In genomic region chr7:4959356-4959755, GRCh38 we compare ENCODE assay signal across 27 cellular contexts. TPM values are rescaled to one million over a fixed set of nuclear protein-coding genes. Genes with fewer than 3 reads are reported as not detected.
A peak's percentile ranks its signal among the peaks of the same experiment; 100 is the strongest.
DNase-seq lines count a peak whose midpoint lies in the region; ATAC-seq and TF ChIP-seq lines count a peak whose summit lies in the region.
"Had no signal": no experiment of that assay in that cellular context is flagged by ENCODE, and none has a peak within 500 bp of the region (broad histone marks: within the 10 kb centered on the region; RNA-seq: fewer than 3 reads in every experiment).

No MANE protein-coding gene starts in this region.

- H3K27me3 Mint-ChIP-seq in CD8-positive, alpha-beta memory T cell: peaks cover 41 to 45% of the 10 kb centered on the region in 2 donors
- H3K27me3 Mint-ChIP-seq in CD4-positive, alpha-beta T cell: peaks cover 55% of the 10 kb centered on the region

- H3K36me3 Mint-ChIP-seq in CD8-positive, alpha-beta memory T cell: no peaks in the 10 kb centered on the region
- H3K36me3 Mint-ChIP-seq in CD4-positive, alpha-beta T cell (ENCODE audit: low read depth): no peaks in the 10 kb centered on the region
- H3K36me3 Mint-ChIP-seq: stimulated activated effector memory CD8-positive, alpha-beta T cell treated with anti-CD3 and anti-CD28 coated beads, Interleukin-12 subunit alpha, Interleukin-12 subunit beta, amount 100 ng/mL, for 72 hours had no signal

- H3K9me3 ChIP-seq in WERI-Rb-1 (ENCODE audit: severe bottlenecking): peaks cover 5% of the 10 kb centered on the region
- no peaks in the 10 kb centered on the region for H3K9me3 ChIP-seq in mesodermal cell (ENCODE audit: control insufficient read depth, low read length)
- no peaks in the 10 kb centered on the region for H3K9me3 ChIP-seq in thoracic aorta
- H3K9me3 ChIP-seq in CD8-positive, alpha-beta memory T cell (ENCODE audit: low read length): no peaks in the 10 kb centered on the region
- H3K9me3 ChIP-seq in CD4-positive, alpha-beta T cell (ENCODE audit: control insufficient read depth, low read length): no peaks in the 10 kb centered on the region

- DNase-seq in NCI-H1417 (lab: John Stamatoyannopoulos, UW) (peak in 2 of 3 experiments; percentile 36 to 37), NCI-H1417 treated with DMSO at 0.1 percent for 48 hours (lab: John Stamatoyannopoulos, UW) (no peak), WERI-Rb-1 (peak; percentile 77), thoracic aorta (ENCODE audit: low spot score) (no peak), activated T-cell treated with anti-CD3 and anti-CD28 coated beads for 4 hours (no peak)
- DNase-seq in CD8-positive, alpha-beta memory T cell: no peak
- DNase-seq in CD4-positive, alpha-beta T cell: no peak
- DNase-seq: 8988T; activated B cell treated with CpG ODN at 0.5 μM for 24 hours; activated CD8-positive, alpha-beta T cell treated with anti-CD3 and anti-CD28 coated beads for 36 hours; activated naive CD4-positive, alpha-beta T cell treated with anti-CD3 and anti-CD28 coated beads, Interleukin-2, amount 50 U/mL, for 16 hours; activated T-cell treated with anti-CD3 and anti-CD28 coated beads, Interleukin-2, amount 50 U/mL, for 4 hours; GDM1; H9; NCI-H774; OCI-M1; SIG-M5; stimulated activated CD4-positive, alpha-beta T cell treated with anti-CD3 and anti-CD28 coated beads, Interleukin-15, amount 100 ng/mL, for 24 hours; T-helper 2 cell had no signal

- CTCF ChIA-PET in CD8-positive, alpha-beta memory T cell (lab: Charles Lee): no interaction called here
- CTCF ChIA-PET in CD4-positive, alpha-beta T cell (lab: Charles Lee): no interaction called here

- ATAC-seq in thoracic aorta (ENCODE audit: insufficient number of reproducible peaks, low FRiP score, low read depth): no peak
- ATAC-seq in CD4-positive, alpha-beta T cell (ENCODE audit: poor library complexity): no peak
- ATAC-seq: activated CD8-positive, alpha-beta T cell treated with anti-CD3 and anti-CD28 coated beads for 36 hours; GM12878; stimulated activated effector memory CD8-positive, alpha-beta T cell treated with anti-CD3 and anti-CD28 coated beads, Interleukin-12 subunit alpha, Interleukin-12 subunit beta, amount 100 ng/mL, for 72 hours had no signal

- H3K27ac ChIP-seq in WERI-Rb-1: no peak overlapping the region
- no peak overlapping the region for H3K27ac ChIP-seq in mesodermal cell (ENCODE audit: low read depth, low read length, severe bottlenecking)
- H3K27ac ChIP-seq in thoracic aorta: no peak overlapping the region
- no peak overlapping the region for H3K27ac ChIP-seq in CD8-positive, alpha-beta memory T cell (ENCODE audit: low read depth, low read length)
- H3K27ac ChIP-seq in CD4-positive, alpha-beta T cell (ENCODE audit: low read depth, low read length): no peak overlapping the region

- H3K27me3 ChIP-seq in WERI-Rb-1 (ENCODE audit: insufficient read depth, low read depth, severe bottlenecking): no peaks in the 10 kb centered on the region
- H3K27me3 ChIP-seq in thoracic aorta (replicated peaks; ENCODE audit: insufficient read depth): peaks cover 11% of the 10 kb centered on the region
- peaks cover 12% of the 10 kb centered on the region for H3K27me3 ChIP-seq in CD8-positive, alpha-beta memory T cell (ENCODE audit: insufficient read depth, low read length, poor library complexity, severe bottlenecking)
- peaks cover 49% of the 10 kb centered on the region for H3K27me3 ChIP-seq in CD4-positive, alpha-beta T cell (ENCODE audit: control insufficient read depth, insufficient read depth, low read length)

- peaks cover 5 to 10% (median 6%) of the 10 kb centered on the region in 3 donors for H3K4me1 Mint-ChIP-seq in CD8-positive, alpha-beta memory T cell
- peaks cover 5% of the 10 kb centered on the region for H3K4me1 Mint-ChIP-seq in CD4-positive, alpha-beta T cell (ENCODE audit: low read depth)

- TF ChIP-seq CTCF in WERI-Rb-1 (IDR thresholded peaks at IDR 0.05; ENCODE audit: low read depth, low read length) (no peak), thoracic aorta (IDR thresholded peaks at IDR 0.05) (no peak)
- no peak for TF ChIP-seq CTCF in CD4-positive, alpha-beta T cell (IDR thresholded peaks at IDR 0.05)

- H3K27ac Mint-ChIP-seq in CD8-positive, alpha-beta memory T cell: no peak overlapping the region
- H3K27ac Mint-ChIP-seq in CD4-positive, alpha-beta T cell: no peak overlapping the region
- H3K27ac Mint-ChIP-seq: activated B cell treated with CpG ODN at 0.5 μM for 24 hours; activated CD8-positive, alpha-beta T cell treated with anti-CD3 and anti-CD28 coated beads for 36 hours; H9; stimulated activated effector memory CD8-positive, alpha-beta T cell treated with anti-CD3 and anti-CD28 coated beads, Interleukin-12 subunit alpha, Interleukin-12 subunit beta, amount 100 ng/mL, for 72 hours had no signal

- H3K4me1 ChIP-seq in mesodermal cell (ENCODE audit: control insufficient read depth, insufficient read depth, low read length, poor library complexity, severe bottlenecking) (no peaks in the 10 kb centered on the region), thoracic aorta (ENCODE audit: control insufficient read depth in 1 of 2, low read depth in 2 of 2) (peaks cover 7% of the 10 kb centered on the region in 2 donors)
- no peaks in the 10 kb centered on the region for H3K4me1 ChIP-seq in CD8-positive, alpha-beta memory T cell (ENCODE audit: insufficient read depth, low read length)

- peak overlapping the region in 1 of 7 donors; percentile 27 for H3K4me3 Mint-ChIP-seq in CD8-positive, alpha-beta memory T cell
- H3K4me3 Mint-ChIP-seq in CD4-positive, alpha-beta T cell: no peak overlapping the region
- H3K4me3 Mint-ChIP-seq: activated B cell treated with CpG ODN at 0.5 μM for 24 hours; activated CD8-positive, alpha-beta T cell treated with anti-CD3 and anti-CD28 coated beads for 36 hours; activated T-cell treated with anti-CD3 and anti-CD28 coated beads, Interleukin-2, amount 50 U/mL, for 4 hours; neural crest cell had no signal

- H3K4me3 ChIP-seq in WERI-Rb-1 (ENCODE audit: low read depth, low read length) (peak overlapping the region; percentile 34), mesodermal cell (ENCODE audit: extremely low read depth, insufficient read depth, low read length, poor library complexity, severe bottlenecking) (peak overlapping the region; percentile 8), thoracic aorta (peak overlapping the region; percentile 66)
- no peak overlapping the region for H3K4me3 ChIP-seq in CD8-positive, alpha-beta memory T cell (ENCODE audit: low read length)
- H3K4me3 ChIP-seq: GM12878 had no signal

- H3K9me3 Mint-ChIP-seq in CD8-positive, alpha-beta memory T cell: no peaks in the 10 kb centered on the region
- H3K9me3 Mint-ChIP-seq in CD4-positive, alpha-beta T cell: no peaks in the 10 kb centered on the region
- H3K9me3 Mint-ChIP-seq: activated B cell treated with CpG ODN at 0.5 μM for 24 hours; activated CD8-positive, alpha-beta T cell treated with anti-CD3 and anti-CD28 coated beads for 36 hours; activated T-cell treated with anti-CD3 and anti-CD28 coated beads, Interleukin-2, amount 50 U/mL, for 4 hours; stimulated activated effector memory CD8-positive, alpha-beta T cell treated with anti-CD3 and anti-CD28 coated beads, Interleukin-12 subunit alpha, Interleukin-12 subunit beta, amount 100 ng/mL, for 72 hours had no signal

- POLR2A ChIA-PET in CD8-positive, alpha-beta memory T cell (lab: Charles Lee): no interaction called here
- POLR2A ChIA-PET in CD4-positive, alpha-beta T cell (lab: Charles Lee): no interaction called here

- H3K36me3 ChIP-seq in WERI-Rb-1: peaks cover 23% of the 10 kb centered on the region
- no peaks in the 10 kb centered on the region for H3K36me3 ChIP-seq in mesodermal cell (ENCODE audit: control insufficient read depth, insufficient read depth, low read length)
- H3K36me3 ChIP-seq in thoracic aorta: no peaks in the 10 kb centered on the region
- no peaks in the 10 kb centered on the region for H3K36me3 ChIP-seq in CD8-positive, alpha-beta memory T cell (ENCODE audit: insufficient read depth, low read length)

- WGBS in mesodermal cell (ENCODE audit: insufficient coverage in 2 of 2), 2 experiments: no CpG with 5 or more reads among the region's 19 CpGs

- intact Hi-C loops in CD4-positive, alpha-beta T cell (cut with DNase I, micrococcal nuclease): no loop called here

RNA-seq across cellular contexts. Expression of gene MMD2, which starts 0.4 kb away (rescaled TPM):
- not detected for polyA plus RNA-seq in mesodermal cell (2013, experiment 1 of 2)
- polyA plus RNA-seq in mesodermal cell (2013, experiment 2 of 2): not detected
- total RNA-seq in thoracic aorta: not detected
- total RNA-seq in CD8-positive, alpha-beta memory T cell: not detected
- not detected for polyA plus RNA-seq in CD8-positive, alpha-beta memory T cell
- total RNA-seq in CD4-positive, alpha-beta T cell: not detected
- total RNA-seq: activated B cell treated with CpG ODN at 0.5 μM for 24 hours; activated CD8-positive, alpha-beta T cell treated with anti-CD3 and anti-CD28 coated beads for 36 hours; activated T-cell treated with anti-CD3 and anti-CD28 coated beads, Interleukin-2, amount 50 U/mL, for 4 hours; astrocyte; GM12878; LHCN-M2; mononuclear cell; neural crest cell; ureter had no signal
- polyA plus RNA-seq: GM12878 had no signal

Comparison
In these comparisons a context has a peak if more than half of its experiments do, and no peak if none do; other contexts are left out.
1. DNase-seq: peak in NCI-H1417 (2 of 3) and WERI-Rb-1 (single experiment); none in NCI-H1417 treated with DMSO at 0.1 percent for 48 hours (single experiment), thoracic aorta (single experiment), activated T-cell treated with anti-CD3 and anti-CD28 coated beads for 4 hours (single experiment), CD8-positive, alpha-beta memory T cell (0 of 5) and CD4-positive, alpha-beta T cell (0 of 10).